Comparison of ENCODE assay signal across 1 cellular context in the genomic region with DNA sequence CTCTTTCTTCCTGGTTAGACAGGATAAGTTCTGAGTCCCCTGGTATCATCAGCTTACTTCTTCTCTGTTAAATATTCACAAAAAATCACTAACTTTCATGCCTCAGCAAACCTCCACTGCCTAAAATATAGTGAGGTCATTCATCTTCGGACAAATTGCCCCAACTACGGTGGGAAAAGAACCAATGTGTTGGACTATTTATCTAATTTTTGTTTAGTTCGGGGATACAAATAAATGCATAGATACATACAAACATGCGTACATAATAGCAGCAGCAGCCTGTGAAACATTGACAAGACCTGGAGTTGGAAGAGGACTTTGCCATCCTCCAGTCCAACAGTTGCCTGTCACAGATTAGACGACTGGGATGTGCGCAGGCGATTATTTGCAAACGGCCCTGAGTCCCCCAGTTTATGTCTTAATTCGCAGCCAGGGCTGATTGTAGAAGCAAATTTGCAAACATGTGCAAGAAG.
TF ChIP-seq lines count a peak whose summit lies in the region.

No MANE protein-coding gene starts in this region.

TF ChIP-seq in HepG2, 621 proteins besides CTCF, POLR2A, EP300 and RAD21 (continued from another document and continues in another):
- TF ChIP-seq, protein P1, sequence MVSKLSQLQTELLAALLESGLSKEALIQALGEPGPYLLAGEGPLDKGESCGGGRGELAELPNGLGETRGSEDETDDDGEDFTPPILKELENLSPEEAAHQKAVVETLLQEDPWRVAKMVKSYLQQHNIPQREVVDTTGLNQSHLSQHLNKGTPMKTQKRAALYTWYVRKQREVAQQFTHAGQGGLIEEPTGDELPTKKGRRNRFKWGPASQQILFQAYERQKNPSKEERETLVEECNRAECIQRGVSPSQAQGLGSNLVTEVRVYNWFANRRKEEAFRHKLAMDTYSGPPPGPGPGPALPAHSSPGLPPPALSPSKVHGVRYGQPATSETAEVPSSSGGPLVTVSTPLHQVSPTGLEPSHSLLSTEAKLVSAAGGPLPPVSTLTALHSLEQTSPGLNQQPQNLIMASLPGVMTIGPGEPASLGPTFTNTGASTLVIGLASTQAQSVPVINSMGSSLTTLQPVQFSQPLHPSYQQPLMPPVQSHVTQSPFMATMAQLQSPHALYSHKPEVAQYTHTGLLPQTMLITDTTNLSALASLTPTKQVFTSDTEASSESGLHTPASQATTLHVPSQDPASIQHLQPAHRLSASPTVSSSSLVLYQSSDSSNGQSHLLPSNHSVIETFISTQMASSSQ (IDR thresholded peaks at IDR 0.05; ENCODE audit: low read depth), result peak; percentile 72; the same call in 1 of the 2 replicates
- TF ChIP-seq, protein P1 (CRISPR knock-in tag; IDR thresholded peaks at IDR 0.05; ENCODE audit: borderline replicate concordance), result peak; percentile 44; the same call in 1 of the 2 replicates
- TF ChIP-seq ELF3 (CRISPR knock-in tag; IDR thresholded peaks at IDR 0.05), result no peak
- TF ChIP-seq, protein P2, sequence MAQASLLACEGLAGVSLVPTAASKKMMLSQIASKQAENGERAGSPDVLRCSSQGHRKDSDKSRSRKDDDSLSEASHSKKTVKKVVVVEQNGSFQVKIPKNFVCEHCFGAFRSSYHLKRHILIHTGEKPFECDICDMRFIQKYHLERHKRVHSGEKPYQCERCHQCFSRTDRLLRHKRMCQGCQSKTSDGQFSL (CRISPR knock-in tag; IDR thresholded peaks at IDR 0.05), result no peak
- no peak for TF ChIP-seq ZNF431 (CRISPR knock-in tag; IDR thresholded peaks at IDR 0.05; ENCODE audit: borderline replicate concordance, low read depth)
- TF ChIP-seq, protein P3, sequence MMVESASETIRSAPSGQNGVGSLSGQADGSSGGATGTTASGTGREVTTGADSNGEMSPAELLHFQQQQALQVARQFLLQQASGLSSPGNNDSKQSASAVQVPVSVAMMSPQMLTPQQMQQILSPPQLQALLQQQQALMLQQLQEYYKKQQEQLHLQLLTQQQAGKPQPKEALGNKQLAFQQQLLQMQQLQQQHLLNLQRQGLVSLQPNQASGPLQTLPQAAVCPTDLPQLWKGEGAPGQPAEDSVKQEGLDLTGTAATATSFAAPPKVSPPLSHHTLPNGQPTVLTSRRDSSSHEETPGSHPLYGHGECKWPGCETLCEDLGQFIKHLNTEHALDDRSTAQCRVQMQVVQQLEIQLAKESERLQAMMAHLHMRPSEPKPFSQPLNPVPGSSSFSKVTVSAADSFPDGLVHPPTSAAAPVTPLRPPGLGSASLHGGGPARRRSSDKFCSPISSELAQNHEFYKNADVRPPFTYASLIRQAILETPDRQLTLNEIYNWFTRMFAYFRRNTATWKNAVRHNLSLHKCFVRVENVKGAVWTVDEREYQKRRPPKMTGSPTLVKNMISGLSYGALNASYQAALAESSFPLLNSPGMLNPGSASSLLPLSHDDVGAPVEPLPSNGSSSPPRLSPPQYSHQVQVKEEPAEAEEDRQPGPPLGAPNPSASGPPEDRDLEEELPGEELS (CRISPR knock-in tag; IDR thresholded peaks at IDR 0.05), result peak; percentile 74
- TF ChIP-seq, protein P4, sequence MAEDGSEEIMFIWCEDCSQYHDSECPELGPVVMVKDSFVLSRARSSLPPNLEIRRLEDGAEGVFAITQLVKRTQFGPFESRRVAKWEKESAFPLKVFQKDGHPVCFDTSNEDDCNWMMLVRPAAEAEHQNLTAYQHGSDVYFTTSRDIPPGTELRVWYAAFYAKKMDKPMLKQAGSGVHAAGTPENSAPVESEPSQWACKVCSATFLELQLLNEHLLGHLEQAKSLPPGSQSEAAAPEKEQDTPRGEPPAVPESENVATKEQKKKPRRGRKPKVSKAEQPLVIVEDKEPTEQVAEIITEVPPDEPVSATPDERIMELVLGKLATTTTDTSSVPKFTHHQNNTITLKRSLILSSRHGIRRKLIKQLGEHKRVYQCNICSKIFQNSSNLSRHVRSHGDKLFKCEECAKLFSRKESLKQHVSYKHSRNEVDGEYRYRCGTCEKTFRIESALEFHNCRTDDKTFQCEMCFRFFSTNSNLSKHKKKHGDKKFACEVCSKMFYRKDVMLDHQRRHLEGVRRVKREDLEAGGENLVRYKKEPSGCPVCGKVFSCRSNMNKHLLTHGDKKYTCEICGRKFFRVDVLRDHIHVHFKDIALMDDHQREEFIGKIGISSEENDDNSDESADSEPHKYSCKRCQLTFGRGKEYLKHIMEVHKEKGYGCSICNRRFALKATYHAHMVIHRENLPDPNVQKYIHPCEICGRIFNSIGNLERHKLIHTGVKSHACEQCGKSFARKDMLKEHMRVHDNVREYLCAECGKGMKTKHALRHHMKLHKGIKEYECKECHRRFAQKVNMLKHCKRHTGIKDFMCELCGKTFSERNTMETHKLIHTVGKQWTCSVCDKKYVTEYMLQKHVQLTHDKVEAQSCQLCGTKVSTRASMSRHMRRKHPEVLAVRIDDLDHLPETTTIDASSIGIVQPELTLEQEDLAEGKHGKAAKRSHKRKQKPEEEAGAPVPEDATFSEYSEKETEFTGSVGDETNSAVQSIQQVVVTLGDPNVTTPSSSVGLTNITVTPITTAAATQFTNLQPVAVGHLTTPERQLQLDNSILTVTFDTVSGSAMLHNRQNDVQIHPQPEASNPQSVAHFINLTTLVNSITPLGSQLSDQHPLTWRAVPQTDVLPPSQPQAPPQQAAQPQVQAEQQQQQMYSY (CRISPR knock-in tag; IDR thresholded peaks at IDR 0.05), result peak; percentile 93
- TF ChIP-seq, protein P5, sequence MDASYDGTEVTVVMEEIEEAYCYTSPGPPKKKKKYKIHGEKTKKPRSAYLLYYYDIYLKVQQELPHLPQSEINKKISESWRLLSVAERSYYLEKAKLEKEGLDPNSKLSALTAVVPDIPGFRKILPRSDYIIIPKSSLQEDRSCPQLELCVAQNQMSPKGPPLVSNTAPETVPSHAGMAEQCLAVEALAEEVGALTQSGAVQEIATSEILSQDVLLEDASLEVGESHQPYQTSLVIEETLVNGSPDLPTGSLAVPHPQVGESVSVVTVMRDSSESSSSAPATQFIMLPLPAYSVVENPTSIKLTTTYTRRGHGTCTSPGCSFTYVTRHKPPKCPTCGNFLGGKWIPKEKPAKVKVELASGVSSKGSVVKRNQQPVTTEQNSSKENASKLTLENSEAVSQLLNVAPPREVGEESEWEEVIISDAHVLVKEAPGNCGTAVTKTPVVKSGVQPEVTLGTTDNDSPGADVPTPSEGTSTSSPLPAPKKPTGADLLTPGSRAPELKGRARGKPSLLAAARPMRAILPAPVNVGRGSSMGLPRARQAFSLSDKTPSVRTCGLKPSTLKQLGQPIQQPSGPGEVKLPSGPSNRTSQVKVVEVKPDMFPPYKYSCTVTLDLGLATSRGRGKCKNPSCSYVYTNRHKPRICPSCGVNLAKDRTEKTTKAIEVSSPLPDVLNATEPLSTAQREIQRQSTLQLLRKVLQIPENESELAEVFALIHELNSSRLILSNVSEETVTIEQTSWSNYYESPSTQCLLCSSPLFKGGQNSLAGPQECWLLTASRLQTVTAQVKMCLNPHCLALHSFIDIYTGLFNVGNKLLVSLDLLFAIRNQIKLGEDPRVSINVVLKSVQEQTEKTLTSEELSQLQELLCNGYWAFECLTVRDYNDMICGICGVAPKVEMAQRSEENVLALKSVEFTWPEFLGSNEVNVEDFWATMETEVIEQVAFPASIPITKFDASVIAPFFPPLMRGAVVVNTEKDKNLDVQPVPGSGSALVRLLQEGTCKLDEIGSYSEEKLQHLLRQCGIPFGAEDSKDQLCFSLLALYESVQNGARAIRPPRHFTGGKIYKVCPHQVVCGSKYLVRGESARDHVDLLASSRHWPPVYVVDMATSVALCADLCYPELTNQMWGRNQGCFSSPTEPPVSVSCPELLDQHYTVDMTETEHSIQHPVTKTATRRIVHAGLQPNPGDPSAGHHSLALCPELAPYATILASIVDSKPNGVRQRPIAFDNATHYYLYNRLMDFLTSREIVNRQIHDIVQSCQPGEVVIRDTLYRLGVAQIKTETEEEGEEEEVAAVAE (CRISPR knock-in tag; IDR thresholded peaks at IDR 0.05; ENCODE audit: borderline replicate concordance), result no peak
- 0 out of 2 replicates have a peak, but pooled peaks have one; percentile 31 for TF ChIP-seq NCOR1 (IDR thresholded peaks at IDR 0.05; ENCODE audit: borderline replicate concordance, low read length)
- TF ChIP-seq, protein P6, sequence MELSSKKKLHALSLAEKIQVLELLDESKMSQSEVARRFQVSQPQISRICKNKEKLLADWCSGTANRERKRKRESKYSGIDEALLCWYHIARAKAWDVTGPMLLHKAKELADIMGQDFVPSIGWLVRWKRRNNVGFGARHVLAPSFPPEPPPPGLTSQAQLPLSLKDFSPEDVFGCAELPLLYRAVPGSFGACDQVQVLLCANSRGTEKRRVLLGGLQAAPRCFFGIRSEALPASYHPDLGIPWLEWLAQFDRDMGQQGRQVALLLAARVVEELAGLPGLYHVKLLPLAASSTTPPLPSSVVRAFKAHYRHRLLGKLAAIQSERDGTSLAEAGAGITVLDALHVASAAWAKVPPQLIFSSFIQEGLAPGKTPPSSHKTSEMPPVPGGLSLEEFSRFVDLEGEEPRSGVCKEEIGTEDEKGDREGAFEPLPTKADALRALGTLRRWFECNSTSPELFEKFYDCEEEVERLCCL (CRISPR knock-in tag; IDR thresholded peaks at IDR 0.05; ENCODE audit: borderline replicate concordance), result no peak
- TF ChIP-seq, protein P7, sequence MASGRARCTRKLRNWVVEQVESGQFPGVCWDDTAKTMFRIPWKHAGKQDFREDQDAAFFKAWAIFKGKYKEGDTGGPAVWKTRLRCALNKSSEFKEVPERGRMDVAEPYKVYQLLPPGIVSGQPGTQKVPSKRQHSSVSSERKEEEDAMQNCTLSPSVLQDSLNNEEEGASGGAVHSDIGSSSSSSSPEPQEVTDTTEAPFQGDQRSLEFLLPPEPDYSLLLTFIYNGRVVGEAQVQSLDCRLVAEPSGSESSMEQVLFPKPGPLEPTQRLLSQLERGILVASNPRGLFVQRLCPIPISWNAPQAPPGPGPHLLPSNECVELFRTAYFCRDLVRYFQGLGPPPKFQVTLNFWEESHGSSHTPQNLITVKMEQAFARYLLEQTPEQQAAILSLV (CRISPR knock-in tag; IDR thresholded peaks at IDR 0.05; ENCODE audit: borderline replicate concordance), result 0 out of 2 replicates have a peak, but pooled peaks have one; percentile 26
- TF ChIP-seq FOXJ3 (CRISPR knock-in tag; IDR thresholded peaks at IDR 0.05; ENCODE audit: borderline replicate concordance), result peak; percentile 46; the same call in 1 of the 2 replicates
- TF ChIP-seq REPIN1 (CRISPR knock-in tag; IDR thresholded peaks at IDR 0.05; ENCODE audit: borderline replicate concordance, low read depth), result peak; percentile 74; the same call in 1 of the 2 replicates
- TF ChIP-seq GABPB1 (CRISPR knock-in tag; IDR thresholded peaks at IDR 0.05), result no peak
- no peak for TF ChIP-seq LCORL (IDR thresholded peaks at IDR 0.05)
- peak; percentile 67 for TF ChIP-seq LCORL (CRISPR knock-in tag; IDR thresholded peaks at IDR 0.05)
- TF ChIP-seq MEIS2 (CRISPR knock-in tag; IDR thresholded peaks at IDR 0.05), result 0 out of 2 replicates have a peak, but pooled peaks have one; percentile 45
- TF ChIP-seq, protein P8, sequence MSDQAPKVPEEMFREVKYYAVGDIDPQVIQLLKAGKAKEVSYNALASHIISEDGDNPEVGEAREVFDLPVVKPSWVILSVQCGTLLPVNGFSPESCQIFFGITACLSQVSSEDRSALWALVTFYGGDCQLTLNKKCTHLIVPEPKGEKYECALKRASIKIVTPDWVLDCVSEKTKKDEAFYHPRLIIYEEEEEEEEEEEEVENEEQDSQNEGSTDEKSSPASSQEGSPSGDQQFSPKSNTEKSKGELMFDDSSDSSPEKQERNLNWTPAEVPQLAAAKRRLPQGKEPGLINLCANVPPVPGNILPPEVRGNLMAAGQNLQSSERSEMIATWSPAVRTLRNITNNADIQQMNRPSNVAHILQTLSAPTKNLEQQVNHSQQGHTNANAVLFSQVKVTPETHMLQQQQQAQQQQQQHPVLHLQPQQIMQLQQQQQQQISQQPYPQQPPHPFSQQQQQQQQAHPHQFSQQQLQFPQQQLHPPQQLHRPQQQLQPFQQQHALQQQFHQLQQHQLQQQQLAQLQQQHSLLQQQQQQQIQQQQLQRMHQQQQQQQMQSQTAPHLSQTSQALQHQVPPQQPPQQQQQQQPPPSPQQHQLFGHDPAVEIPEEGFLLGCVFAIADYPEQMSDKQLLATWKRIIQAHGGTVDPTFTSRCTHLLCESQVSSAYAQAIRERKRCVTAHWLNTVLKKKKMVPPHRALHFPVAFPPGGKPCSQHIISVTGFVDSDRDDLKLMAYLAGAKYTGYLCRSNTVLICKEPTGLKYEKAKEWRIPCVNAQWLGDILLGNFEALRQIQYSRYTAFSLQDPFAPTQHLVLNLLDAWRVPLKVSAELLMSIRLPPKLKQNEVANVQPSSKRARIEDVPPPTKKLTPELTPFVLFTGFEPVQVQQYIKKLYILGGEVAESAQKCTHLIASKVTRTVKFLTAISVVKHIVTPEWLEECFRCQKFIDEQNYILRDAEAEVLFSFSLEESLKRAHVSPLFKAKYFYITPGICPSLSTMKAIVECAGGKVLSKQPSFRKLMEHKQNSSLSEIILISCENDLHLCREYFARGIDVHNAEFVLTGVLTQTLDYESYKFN (CRISPR knock-in tag; conservative IDR thresholded peaks at IDR 0.05), result peak; percentile 77
- TF ChIP-seq RBM39 (IDR thresholded peaks at IDR 0.05; ENCODE audit: low read depth, low read length, poor library complexity, severe bottlenecking), result no peak
- TF ChIP-seq, protein P9, sequence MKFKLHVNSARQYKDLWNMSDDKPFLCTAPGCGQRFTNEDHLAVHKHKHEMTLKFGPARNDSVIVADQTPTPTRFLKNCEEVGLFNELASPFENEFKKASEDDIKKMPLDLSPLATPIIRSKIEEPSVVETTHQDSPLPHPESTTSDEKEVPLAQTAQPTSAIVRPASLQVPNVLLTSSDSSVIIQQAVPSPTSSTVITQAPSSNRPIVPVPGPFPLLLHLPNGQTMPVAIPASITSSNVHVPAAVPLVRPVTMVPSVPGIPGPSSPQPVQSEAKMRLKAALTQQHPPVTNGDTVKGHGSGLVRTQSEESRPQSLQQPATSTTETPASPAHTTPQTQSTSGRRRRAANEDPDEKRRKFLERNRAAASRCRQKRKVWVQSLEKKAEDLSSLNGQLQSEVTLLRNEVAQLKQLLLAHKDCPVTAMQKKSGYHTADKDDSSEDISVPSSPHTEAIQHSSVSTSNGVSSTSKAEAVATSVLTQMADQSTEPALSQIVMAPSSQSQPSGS (CRISPR knock-in tag; IDR thresholded peaks at IDR 0.05), result peak; percentile 61; the same call in 1 of the 2 replicates
- no peak for TF ChIP-seq ZNF530 (CRISPR knock-in tag; IDR thresholded peaks at IDR 0.05; ENCODE audit: low read depth)
- TF ChIP-seq ZBTB3 (CRISPR knock-in tag; IDR thresholded peaks at IDR 0.05; ENCODE audit: borderline replicate concordance, low read depth), result 0 out of 2 replicates have a peak, but pooled peaks have one; percentile 27
- TF ChIP-seq PRMT3 (CRISPR knock-in tag; IDR thresholded peaks at IDR 0.05; ENCODE audit: borderline replicate concordance, low read depth), result no peak
- no peak for TF ChIP-seq PHF5A (CRISPR knock-in tag; IDR thresholded peaks at IDR 0.05; ENCODE audit: low read depth, unreplicated experiment)
- TF ChIP-seq ZNF205 (CRISPR knock-in tag; IDR thresholded peaks at IDR 0.05), result no peak
- TF ChIP-seq ETV6 (CRISPR knock-in tag; conservative IDR thresholded peaks at IDR 0.05), result no peak
- TF ChIP-seq MEF2D (CRISPR knock-in tag; IDR thresholded peaks at IDR 0.05), result no peak
- peak; percentile 27; the same call in 1 of the 2 replicates for TF ChIP-seq NR2F6 (IDR thresholded peaks at IDR 0.05)
- no peak for TF ChIP-seq NR2F6 (CRISPR knock-in tag; IDR thresholded peaks at IDR 0.05)
